12 cellular contexts compared by ENCODE assay signal in the genomic region with DNA sequence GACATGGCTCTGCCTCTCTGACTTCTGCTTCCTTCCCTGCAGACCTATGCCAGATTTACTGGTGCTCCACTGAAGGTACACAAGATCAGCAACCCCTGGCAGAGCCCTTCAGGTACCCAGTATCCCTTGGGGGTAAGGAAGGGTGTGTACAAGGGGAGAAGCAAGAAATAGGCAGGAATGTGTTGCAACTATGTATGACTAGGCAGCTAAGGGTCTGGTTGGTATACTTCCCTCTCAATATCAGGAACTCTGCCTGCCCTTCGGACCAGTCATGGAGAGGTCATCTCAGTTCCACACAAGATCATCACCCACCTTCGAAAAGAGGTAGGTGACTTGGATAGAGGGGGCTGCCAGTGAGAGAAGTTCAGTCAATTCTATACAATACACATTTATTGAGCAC. TPM values are rescaled to one million over a fixed set of nuclear protein-coding genes. Genes with fewer than 3 reads are reported as not detected.
DNase-seq lines count a peak whose midpoint lies in the region; ATAC-seq, FAIRE-seq and TF ChIP-seq lines count a peak whose summit lies in the region.
"Had no signal": no experiment of that assay in that cellular context is flagged by ENCODE, and none has a peak within 500 bp of the region (broad histone marks: within the 10 kb centered on the region; RNA-seq: fewer than 3 reads in every experiment).

No MANE protein-coding gene starts in this region.

- intact Hi-C loops in HepG2 (cut with micrococcal nuclease; ENCODE audit: unreplicated experiment) (no loop called here), right lobe of liver (cut with DNase I) (no loop called here), PC-3 (cut with micrococcal nuclease) (no loop called here)

- ATAC-seq in HepG2: no peak
- no peak for ATAC-seq in right lobe of liver
- no peak for ATAC-seq in PC-3
- ATAC-seq in HG03432 (IDR thresholded peaks at IDR 0.05; ENCODE audit: unreplicated experiment): no peak
- ATAC-seq: left lobe of liver had no signal

- TF ChIP-seq CTCF in HepG2 (CRISPR knock-in tag; IDR thresholded peaks at IDR 0.05) (no peak), right lobe of liver (IDR thresholded peaks at IDR 0.05) (no peak), PC-3 (conservative IDR thresholded peaks at IDR 0.05; ENCODE audit: low read depth, low read length) (no peak), endodermal cell (conservative IDR thresholded peaks at IDR 0.05) (no peak), type B pancreatic cell (conservative IDR thresholded peaks at IDR 0.05) (no peak)

- H3K36me3 Mint-ChIP-seq in endodermal cell (ENCODE audit: low read depth) (peaks cover 10% of the 10 kb centered on the region), type B pancreatic cell (peaks cover 4% of the 10 kb centered on the region)

- no peak overlapping the region for H3K27ac Mint-ChIP-seq in endodermal cell
- H3K27ac Mint-ChIP-seq in type B pancreatic cell: no peak overlapping the region

- no peaks in the 10 kb centered on the region for H3K9me2 ChIP-seq in PC-3 (replicated peaks; ENCODE audit: low read length)
- no peaks in the 10 kb centered on the region for H3K9me2 ChIP-seq in GM23248 (ENCODE audit: insufficient read depth)

- in situ Hi-C loops in HepG2 (cut with HindIII; ENCODE audit: extremely low pct_ligation_motif_present, low pct_unique_long_range_greater_than_20kb): no loop called here
- in situ Hi-C loops in GM23248 (cut with MboI): no loop called here

- H3K4me3 ChIP-seq in HepG2 (replicated peaks in 1 of 3; ENCODE audit: insufficient read depth in 1 of 3, low read depth in 2 of 3, low read length in 3 of 3): peak overlapping the region; percentile 9 to 99 (median 96); a peak in 3 of 6 replicates
- no peak overlapping the region for H3K4me3 ChIP-seq in right lobe of liver
- H3K4me3 ChIP-seq in PC-3 (ENCODE audit: low read length): peak overlapping the region; percentile 98; the same call in 1 of the 2 replicates
- peak overlapping the region; percentile 93 for H3K4me3 ChIP-seq in endodermal cell (ENCODE audit: low read length)
- H3K4me3 ChIP-seq in GM23248: no peak overlapping the region; the same call in 1 of the 2 replicates

- H3K9me3 Mint-ChIP-seq in endodermal cell (no peaks in the 10 kb centered on the region), type B pancreatic cell (no peaks in the 10 kb centered on the region)

- H3K27ac ChIP-seq in HepG2 (ENCODE audit: extremely low read length, insufficient read depth, low read length) (peak overlapping the region; percentile 98), right lobe of liver (peak overlapping the region in 1 of 3 donors; percentile 29), PC-3 (ENCODE audit: low read length) (no peak overlapping the region), endodermal cell (ENCODE audit: low read depth, low read length) (no peak overlapping the region), GM23248 (no peak overlapping the region)

- TF ChIP-seq EP300 in HepG2 (IDR thresholded peaks at IDR 0.05; ENCODE audit: low read depth in 2 of 2, low read length in 2 of 2) (no peak), HepG2 (CRISPR knock-in tag; IDR thresholded peaks at IDR 0.05; ENCODE audit: borderline replicate concordance) (no peak)

- 85% methylated on average over 2 of the region's 2 CpGs for WGBS in HepG2 (ENCODE audit: low lambda C conversion rate)
- WGBS in right lobe of liver (ENCODE audit: insufficient coverage, low coverage, low lambda C conversion rate, missing lambda C conversion rate): 83% methylated on average over 1 of the region's 2 CpGs
- whole genome bisulfite sequencing in endodermal cell (ENCODE audit: insufficient coverage in 1 of 2, insufficient read length in 1 of 2), 2 experiments: 87% methylated on average over 2 of the region's 2 CpGs; no CpG with 5 or more reads in 1 of the 2 experiments
- WGBS in GM23248 (ENCODE audit: low coverage in 1 of 2, low lambda C conversion rate in 2 of 2, missing lambda C conversion rate in 2 of 2), 2 experiments: 78 to 82% methylated on average over 2 of the region's 2 CpGs

- TF ChIP-seq POLR2A in HepG2 (IDR thresholded peaks at IDR 0.05; ENCODE audit: insufficient read depth in 1 of 2, low read depth in 2 of 2, low read length in 2 of 2) (no peak), right lobe of liver (IDR thresholded peaks at IDR 0.05) (no peak)

- H3K27me3 ChIP-seq in HepG2 (ENCODE audit: control insufficient read depth in 1 of 2, insufficient read depth in 2 of 2, low read length in 2 of 2): peaks cover 0 to 5% of the 10 kb centered on the region in 2 experiments; a peak in 1 of 5 replicates
- no peaks in the 10 kb centered on the region for H3K27me3 ChIP-seq in right lobe of liver
- H3K27me3 ChIP-seq in PC-3 (ENCODE audit: low read length): no peaks in the 10 kb centered on the region
- no peaks in the 10 kb centered on the region for H3K27me3 ChIP-seq in endodermal cell (ENCODE audit: control insufficient read depth, insufficient read depth, low read length, poor library complexity, severe bottlenecking)
- no peaks in the 10 kb centered on the region for H3K27me3 ChIP-seq in GM23248 (replicated peaks; ENCODE audit: insufficient read depth)
- H3K27me3 ChIP-seq: MG63, right atrium auricular region had no signal

- DNase-seq in HepG2 (ENCODE audit: low spot score) (no peak), right lobe of liver (no peak), PC-3 (no peak), endodermal cell (no peak), type B pancreatic cell (ENCODE audit: extremely low spot score, unreplicated experiment) (no peak), GM23248 (no peak), NCI-H1930 (lab: John Stamatoyannopoulos, UW) (no peak)
- DNase-seq: activated CD4-positive, alpha-beta T cell treated with anti-CD3 and anti-CD28 coated beads, Interleukin-2, amount 50 U/mL, for 4 hours; MG63 had no signal

- H3K4me1 Mint-ChIP-seq in endodermal cell (peaks cover 24% of the 10 kb centered on the region), type B pancreatic cell (ENCODE audit: unreplicated experiment) (peaks cover 17% of the 10 kb centered on the region)

- H3K9ac ChIP-seq in HepG2 (ENCODE audit: insufficient read depth, low read depth, low read length) (peak overlapping the region; percentile 100), PC-3 (ENCODE audit: low read length) (no peak overlapping the region), endodermal cell (ENCODE audit: extremely low read depth, low read length, poor library complexity, severe bottlenecking) (no peak overlapping the region), GM23248 (no peak overlapping the region)

- POLR2A ChIA-PET in HepG2 (lab: Yijun Ruan, JAX): interaction anchor here (1.8 kb wide), 1 partner anchor 16 kb away, joined by 8 read pairs; no protein-coding TSS in a partner anchor
- POLR2A ChIA-PET in PC-3 (lab: Charles Lee; ENCODE audit: unreplicated experiment): no interaction called here

- CTCF ChIA-PET in HepG2 (lab: Yijun Ruan, JAX; ENCODE audit: low intra/inter-chr PET ratio, low total read pairs) (no interaction called here), PC-3 (lab: Charles Lee) (no interaction called here)

- H3K9me3 ChIP-seq in HepG2 (ENCODE audit: low read length) (no peaks in the 10 kb centered on the region), right lobe of liver (no peaks in the 10 kb centered on the region), PC-3 (ENCODE audit: low read length) (no peaks in the 10 kb centered on the region), endodermal cell (ENCODE audit: control insufficient read depth, low read length) (no peaks in the 10 kb centered on the region), GM23248 (ENCODE audit: low read depth) (no peaks in the 10 kb centered on the region)
- H3K9me3 ChIP-seq: MG63, right atrium auricular region had no signal

- peak overlapping the region; percentile 100 for H3K4me2 ChIP-seq in HepG2 (ENCODE audit: low read depth, low read length)
- H3K4me2 ChIP-seq in PC-3 (ENCODE audit: low read length): peak overlapping the region; percentile 95
- H3K4me2 ChIP-seq in GM23248 (ENCODE audit: unreplicated experiment): no peak overlapping the region

- peak overlapping the region; percentile 89 for H3K4me3 Mint-ChIP-seq in endodermal cell
- peak overlapping the region; percentile 37 for H3K4me3 Mint-ChIP-seq in type B pancreatic cell

- peaks cover 13% of the 10 kb centered on the region for H3K79me2 ChIP-seq in HepG2 (ENCODE audit: insufficient read depth, low read length)
- H3K79me2 ChIP-seq in PC-3 (ENCODE audit: low read length): peaks cover 12% of the 10 kb centered on the region
- H3K79me2 ChIP-seq in GM23248 (ENCODE audit: insufficient read depth): peaks cover 13% of the 10 kb centered on the region

- peaks cover 3 to 5% of the 10 kb centered on the region in 2 experiments; a peak in 3 of 5 replicates for H3K36me3 ChIP-seq in HepG2 (replicated peaks in 1 of 2; ENCODE audit: control insufficient read depth in 1 of 2, insufficient read depth in 2 of 2, low read length in 2 of 2)
- no peaks in the 10 kb centered on the region for H3K36me3 ChIP-seq in right lobe of liver
- H3K36me3 ChIP-seq in PC-3 (ENCODE audit: low read depth, low read length): no peaks in the 10 kb centered on the region; the same call in 1 of the 2 replicates
- H3K36me3 ChIP-seq in endodermal cell (ENCODE audit: control insufficient read depth, insufficient read depth, low read length): peaks cover 9% of the 10 kb centered on the region
- H3K36me3 ChIP-seq in GM23248 (ENCODE audit: low read depth): no peaks in the 10 kb centered on the region

- no peak overlapping the region for H2AFZ ChIP-seq in HepG2 (ENCODE audit: low read length)
- H2AFZ ChIP-seq in PC-3 (ENCODE audit: low read length): no peak overlapping the region
- H2AFZ ChIP-seq in GM23248: no peak overlapping the region

- H3K4me1 ChIP-seq in HepG2 (ENCODE audit: insufficient read depth, low read length) (peaks cover 29% of the 10 kb centered on the region), right lobe of liver (peaks cover 0 to 14% (median 0%) of the 10 kb centered on the region in 4 donors), PC-3 (ENCODE audit: insufficient read depth, low read length) (peaks cover 26% of the 10 kb centered on the region), endodermal cell (ENCODE audit: control insufficient read depth, insufficient read depth, low read length) (peaks cover 5% of the 10 kb centered on the region), GM23248 (ENCODE audit: insufficient read depth) (peaks cover 16% of the 10 kb centered on the region)

- no peaks in the 10 kb centered on the region for H3F3A ChIP-seq in PC-3 (ENCODE audit: low read length, unreplicated experiment)
- peaks cover 4% of the 10 kb centered on the region for H3F3A ChIP-seq in GM23248 (ENCODE audit: insufficient read depth)

- H3K27me3 Mint-ChIP-seq in endodermal cell (ENCODE audit: insufficient read depth): no peaks in the 10 kb centered on the region
- no peaks in the 10 kb centered on the region for H3K27me3 Mint-ChIP-seq in type B pancreatic cell

- H4K20me1 ChIP-seq in HepG2 (ENCODE audit: insufficient read depth, low read length): no peaks in the 10 kb centered on the region
- H4K20me1 ChIP-seq in PC-3 (ENCODE audit: low read length): no peaks in the 10 kb centered on the region
- H4K20me1 ChIP-seq in GM23248 (ENCODE audit: insufficient read depth): no peaks in the 10 kb centered on the region

- FAIRE-seq in HepG2 (lab: Jason Lieb, UNC): no peak

- no peak for TF ChIP-seq RAD21 in HepG2 (CRISPR knock-in tag; IDR thresholded peaks at IDR 0.05)

- BruUV-seq in HepG2 (replicated peaks; lab: Mats Ljungman, UMichigan): no TSS peak
- no TSS peak for BruUV-seq in PC-3 (replicated peaks; lab: Mats Ljungman, UMichigan)

RNA-seq across cellular contexts. Expression of gene MTX1, which starts 1.8 kb away (rescaled TPM):
- total RNA-seq in HepG2 (2016; rRNA removed; fragmentation: Illumina TruSeq; extraction: Trizol) (64.5 and 71.5 TPM in 2 replicates), right lobe of liver (10 to 100 TPM; 20.0 to 50.7 (median 23.9) TPM), PC-3 (2014; rRNA removed) (141 and 152 TPM in 2 replicates), endodermal cell (10 to 100 TPM; 47.3 to 63.2 TPM), type B pancreatic cell (ENCODE audit: low replicate concordance) (34.0 and 44.2 TPM in 2 replicates)
- 20.6 and 22.4 TPM in 2 replicates for total RNA-seq in HepG2 (2016; cell fraction: cytosol; rRNA removed; fragmentation: Illumina TruSeq; extraction: Trizol; ENCODE audit: low read depth)
- 65.0 and 76.3 TPM in 2 replicates for total RNA-seq in HepG2 (2016; cell fraction: insoluble cytoplasmic fraction; rRNA removed; fragmentation: Illumina TruSeq; extraction: Trizol)
- 23.2 and 26.5 TPM in 2 replicates for total RNA-seq in HepG2 (2016; cell fraction: membrane; rRNA removed; fragmentation: Illumina TruSeq; extraction: Trizol)
- total RNA-seq in HepG2 (2016; cell fraction: nucleus; rRNA removed; fragmentation: Illumina TruSeq; extraction: Trizol): 35.2 and 36.8 TPM in 2 replicates
- polyA plus RNA-seq in HepG2 (2011; rRNA removed) (72.6 and 85.1 TPM in 2 replicates), GM23248 (2016; fragmentation: Nextera tagmentation; extraction: Ambion mirVana) (69.2 and 78.6 TPM in 2 replicates)
- polyA plus RNA-seq in HepG2 (2011; cell fraction: cytosol; rRNA removed): 61.1 and 90.3 TPM in 2 replicates
- 55.1 and 59.0 TPM in 2 replicates for polyA plus RNA-seq in HepG2 (2011; cell fraction: nucleus; rRNA removed)
- 37.3 and 38.1 TPM in 2 replicates for polyA plus RNA-seq in HepG2 (2012)
- 25.0 and 25.6 TPM in 2 replicates for polyA plus RNA-seq in HepG2 (2016; cell fraction: cytosol; fragmentation: Illumina TruSeq; extraction: Trizol; ENCODE audit: low read depth)
- 73.9 and 74.4 TPM in 2 replicates for polyA plus RNA-seq in HepG2 (2016; cell fraction: insoluble cytoplasmic fraction; fragmentation: Illumina TruSeq; extraction: Trizol; ENCODE audit: low read depth)
- polyA plus RNA-seq in HepG2 (2016; cell fraction: membrane; fragmentation: Illumina TruSeq; extraction: Trizol; ENCODE audit: low read depth): 19.9 and 21.6 TPM in 2 replicates
- 49.3 and 57.4 TPM in 2 replicates for polyA plus RNA-seq in HepG2 (2016; cell fraction: nucleus; fragmentation: Illumina TruSeq; extraction: Trizol; ENCODE audit: insufficient read depth, low read depth)
- 129 and 176 TPM in 2 replicates for polyA minus RNA-seq in HepG2 (2011; rRNA and poly(A)+ RNA removed; ENCODE audit: low replicate concordance)
- 27.0 and 36.4 TPM in 2 replicates for polyA minus RNA-seq in HepG2 (2011; cell fraction: cytosol; rRNA and poly(A)+ RNA removed)
- polyA minus RNA-seq in HepG2 (2011; cell fraction: nucleus; rRNA and poly(A)+ RNA removed): 23.9 and 27.6 TPM in 2 replicates
- 43.6 TPM for polyA plus RNA-seq in endodermal cell (2013, experiment 1 of 2)
- 43.3 TPM for polyA plus RNA-seq in endodermal cell (2013, experiment 2 of 2)
- total RNA-seq in GM23248 (2014; rRNA removed; shearing (Covaris generic)): 39.6 and 61.4 TPM in 2 replicates

RNA-seq across cellular contexts. Expression of gene THBS3, which starts 2.6 kb away (rescaled TPM):
- 0.39 and 0.86 TPM in 2 replicates for total RNA-seq in HepG2 (2016; rRNA removed; fragmentation: Illumina TruSeq; extraction: Trizol)
- total RNA-seq in HepG2 (2016; cell fraction: cytosol; rRNA removed; fragmentation: Illumina TruSeq; extraction: Trizol; ENCODE audit: low read depth): 0.30 TPM in 1 of 2 replicates, not detected in the other
- 0.77 and 0.95 TPM in 2 replicates for total RNA-seq in HepG2 (2016; cell fraction: insoluble cytoplasmic fraction; rRNA removed; fragmentation: Illumina TruSeq; extraction: Trizol)
- 0.22 and 0.45 TPM in 2 replicates for total RNA-seq in HepG2 (2016; cell fraction: membrane; rRNA removed; fragmentation: Illumina TruSeq; extraction: Trizol)
- 0.94 and 1.8 TPM in 2 replicates for total RNA-seq in HepG2 (2016; cell fraction: nucleus; rRNA removed; fragmentation: Illumina TruSeq; extraction: Trizol)
- 3.6 and 4.4 TPM in 2 replicates for polyA plus RNA-seq in HepG2 (2011; rRNA removed)
- 1.5 and 1.8 TPM in 2 replicates for polyA plus RNA-seq in HepG2 (2011; cell fraction: cytosol; rRNA removed)
- polyA plus RNA-seq in HepG2 (2011; cell fraction: nucleus; rRNA removed): 19.9 and 26.8 TPM in 2 replicates
- polyA plus RNA-seq in HepG2 (2012): 2.1 and 2.4 TPM in 2 replicates
- 0.14 and 0.26 TPM in 2 replicates for polyA plus RNA-seq in HepG2 (2016; cell fraction: cytosol; fragmentation: Illumina TruSeq; extraction: Trizol; ENCODE audit: low read depth)
- 0.29 and 0.60 TPM in 2 replicates for polyA plus RNA-seq in HepG2 (2016; cell fraction: insoluble cytoplasmic fraction; fragmentation: Illumina TruSeq; extraction: Trizol; ENCODE audit: low read depth)
- polyA plus RNA-seq in HepG2 (2016; cell fraction: membrane; fragmentation: Illumina TruSeq; extraction: Trizol; ENCODE audit: low read depth): 0.10 and 0.31 TPM in 2 replicates
- polyA plus RNA-seq in HepG2 (2016; cell fraction: nucleus; fragmentation: Illumina TruSeq; extraction: Trizol; ENCODE audit: insufficient read depth, low read depth): 3.1 and 4.9 TPM in 2 replicates
- 2.9 and 6.9 TPM in 2 replicates for polyA minus RNA-seq in HepG2 (2011; rRNA and poly(A)+ RNA removed; ENCODE audit: low replicate concordance)
- 1.4 and 1.5 TPM in 2 replicates for polyA minus RNA-seq in HepG2 (2011; cell fraction: cytosol; rRNA and poly(A)+ RNA removed)
- 2.7 and 3.4 TPM in 2 replicates for polyA minus RNA-seq in HepG2 (2011; cell fraction: nucleus; rRNA and poly(A)+ RNA removed)
- 10 to 100 TPM in 3 of 6 experiments, 1 to 10 TPM in 3; 4.0 to 14.4 (median 10.5) TPM for total RNA-seq in right lobe of liver
- total RNA-seq in PC-3 (2014; rRNA removed): 12.0 and 13.0 TPM in 2 replicates
- 10 to 100 TPM; 17.6 to 27.9 TPM for total RNA-seq in endodermal cell
- 80.6 TPM for polyA plus RNA-seq in endodermal cell (2013, experiment 1 of 2)
- 67.8 TPM for polyA plus RNA-seq in endodermal cell (2013, experiment 2 of 2)
- total RNA-seq in type B pancreatic cell (ENCODE audit: low replicate concordance): 23.2 and 28.0 TPM in 2 replicates
- total RNA-seq in GM23248 (2014; rRNA removed; shearing (Covaris generic)): 20.6 and 21.4 TPM in 2 replicates
- 14.9 and 16.6 TPM in 2 replicates for polyA plus RNA-seq in GM23248 (2016; fragmentation: Nextera tagmentation; extraction: Ambion mirVana)

RNA-seq across cellular contexts. Expression of gene TRIM46, which starts 36.7 kb away (rescaled TPM):
- total RNA-seq in HepG2 (2016; rRNA removed; fragmentation: Illumina TruSeq; extraction: Trizol) (0.04 and 0.08 TPM in 2 replicates), right lobe of liver (under 1 TPM in 2 of 6 experiments, not detected in 4; 0.09 to 0.15 TPM), PC-3 (2014; rRNA removed) (4.1 and 5.4 TPM in 2 replicates), endodermal cell (1 to 10 TPM; 5.1 to 7.1 TPM), type B pancreatic cell (ENCODE audit: low replicate concordance) (2.0 and 8.1 TPM in 2 replicates)
- total RNA-seq in HepG2 (2016; cell fraction: cytosol; rRNA removed; fragmentation: Illumina TruSeq; extraction: Trizol; ENCODE audit: low read depth): not detected in 2 replicates
- total RNA-seq in HepG2 (2016; cell fraction: insoluble cytoplasmic fraction; rRNA removed; fragmentation: Illumina TruSeq; extraction: Trizol): 0.04 TPM in 1 of 2 replicates, not detected in the other
- total RNA-seq in HepG2 (2016; cell fraction: membrane; rRNA removed; fragmentation: Illumina TruSeq; extraction: Trizol): not detected in 2 replicates
- not detected in 2 replicates for total RNA-seq in HepG2 (2016; cell fraction: nucleus; rRNA removed; fragmentation: Illumina TruSeq; extraction: Trizol)
- polyA plus RNA-seq in HepG2 (2011; rRNA removed) (0.09 and 0.12 TPM in 2 replicates), GM23248 (2016; fragmentation: Nextera tagmentation; extraction: Ambion mirVana) (1.6 and 2.1 TPM in 2 replicates)
- polyA plus RNA-seq in HepG2 (2011; cell fraction: cytosol; rRNA removed): 0.04 and 0.11 TPM in 2 replicates
- 0.43 and 0.47 TPM in 2 replicates for polyA plus RNA-seq in HepG2 (2011; cell fraction: nucleus; rRNA removed)
- polyA plus RNA-seq in HepG2 (2012): 0.15 and 0.25 TPM in 2 replicates
- polyA plus RNA-seq in HepG2 (2016; cell fraction: cytosol; fragmentation: Illumina TruSeq; extraction: Trizol; ENCODE audit: low read depth): 0.02 and 0.05 TPM in 2 replicates
- polyA plus RNA-seq in HepG2 (2016; cell fraction: insoluble cytoplasmic fraction; fragmentation: Illumina TruSeq; extraction: Trizol; ENCODE audit: low read depth): not detected in 2 replicates
- 0.05 and 0.08 TPM in 2 replicates for polyA plus RNA-seq in HepG2 (2016; cell fraction: membrane; fragmentation: Illumina TruSeq; extraction: Trizol; ENCODE audit: low read depth)
- 0.21 TPM in 1 of 2 replicates, not detected in the other for polyA plus RNA-seq in HepG2 (2016; cell fraction: nucleus; fragmentation: Illumina TruSeq; extraction: Trizol; ENCODE audit: insufficient read depth, low read depth)
- 0.12 and 0.19 TPM in 2 replicates for polyA minus RNA-seq in HepG2 (2011; rRNA and poly(A)+ RNA removed; ENCODE audit: low replicate concordance)
- not detected in 2 replicates for polyA minus RNA-seq in HepG2 (2011; cell fraction: cytosol; rRNA and poly(A)+ RNA removed)
- polyA minus RNA-seq in HepG2 (2011; cell fraction: nucleus; rRNA and poly(A)+ RNA removed): not detected in 2 replicates
- 9.8 TPM for polyA plus RNA-seq in endodermal cell (2013, experiment 1 of 2)
- polyA plus RNA-seq in endodermal cell (2013, experiment 2 of 2): 9.5 TPM
- total RNA-seq in GM23248 (2014; rRNA removed; shearing (Covaris generic)): 3.4 TPM in 2 replicates

RNA-seq across cellular contexts. Expression of gene KRTCAP2, which starts 37.2 kb away (rescaled TPM):
- total RNA-seq in HepG2 (2016; rRNA removed; fragmentation: Illumina TruSeq; extraction: Trizol) (48.5 and 79.4 TPM in 2 replicates), right lobe of liver (100 to 1,000 TPM in 3 of 6 experiments, 10 to 100 TPM in 3; 85.5 to 145 (median 99.9) TPM), PC-3 (2014; rRNA removed) (241 and 257 TPM in 2 replicates), endodermal cell (100 to 1,000 TPM; 143 to 152 TPM), type B pancreatic cell (ENCODE audit: low replicate concordance) (173 and 179 TPM in 2 replicates)
- total RNA-seq in HepG2 (2016; cell fraction: cytosol; rRNA removed; fragmentation: Illumina TruSeq; extraction: Trizol; ENCODE audit: low read depth): 40.0 and 49.4 TPM in 2 replicates
- total RNA-seq in HepG2 (2016; cell fraction: insoluble cytoplasmic fraction; rRNA removed; fragmentation: Illumina TruSeq; extraction: Trizol): 40.7 and 78.5 TPM in 2 replicates
- 33.6 and 41.0 TPM in 2 replicates for total RNA-seq in HepG2 (2016; cell fraction: membrane; rRNA removed; fragmentation: Illumina TruSeq; extraction: Trizol)
- total RNA-seq in HepG2 (2016; cell fraction: nucleus; rRNA removed; fragmentation: Illumina TruSeq; extraction: Trizol): 50.0 and 52.6 TPM in 2 replicates
- polyA plus RNA-seq in HepG2 (2011; rRNA removed) (77.3 and 89.3 TPM in 2 replicates), GM23248 (2016; fragmentation: Nextera tagmentation; extraction: Ambion mirVana) (480 and 484 TPM in 2 replicates)
- polyA plus RNA-seq in HepG2 (2011; cell fraction: cytosol; rRNA removed): 125 and 155 TPM in 2 replicates
- 119 and 133 TPM in 2 replicates for polyA plus RNA-seq in HepG2 (2011; cell fraction: nucleus; rRNA removed)
- polyA plus RNA-seq in HepG2 (2012): 73.3 and 73.7 TPM in 2 replicates
- 64.6 and 72.6 TPM in 2 replicates for polyA plus RNA-seq in HepG2 (2016; cell fraction: cytosol; fragmentation: Illumina TruSeq; extraction: Trizol; ENCODE audit: low read depth)
- 47.5 and 61.4 TPM in 2 replicates for polyA plus RNA-seq in HepG2 (2016; cell fraction: insoluble cytoplasmic fraction; fragmentation: Illumina TruSeq; extraction: Trizol; ENCODE audit: low read depth)
- polyA plus RNA-seq in HepG2 (2016; cell fraction: membrane; fragmentation: Illumina TruSeq; extraction: Trizol; ENCODE audit: low read depth): 49.4 and 56.2 TPM in 2 replicates
- 120 and 121 TPM in 2 replicates for polyA plus RNA-seq in HepG2 (2016; cell fraction: nucleus; fragmentation: Illumina TruSeq; extraction: Trizol; ENCODE audit: insufficient read depth, low read depth)
- 182 and 884 TPM in 2 replicates for polyA minus RNA-seq in HepG2 (2011; rRNA and poly(A)+ RNA removed; ENCODE audit: low replicate concordance)
- 27.3 and 38.2 TPM in 2 replicates for polyA minus RNA-seq in HepG2 (2011; cell fraction: cytosol; rRNA and poly(A)+ RNA removed)
- polyA minus RNA-seq in HepG2 (2011; cell fraction: nucleus; rRNA and poly(A)+ RNA removed): 22.9 and 23.5 TPM in 2 replicates
- polyA plus RNA-seq in endodermal cell (2013, experiment 1 of 2): 161 TPM
- polyA plus RNA-seq in endodermal cell (2013, experiment 2 of 2): 154 TPM
- 92.7 and 189 TPM in 2 replicates for total RNA-seq in GM23248 (2014; rRNA removed; shearing (Covaris generic))

RNA-seq across cellular contexts. Expression of gene ENTREP3, which starts 45.0 kb away (rescaled TPM):
- total RNA-seq in HepG2 (2016; rRNA removed; fragmentation: Illumina TruSeq; extraction: Trizol): 4.1 and 6.2 TPM in 2 replicates
- total RNA-seq in HepG2 (2016; cell fraction: cytosol; rRNA removed; fragmentation: Illumina TruSeq; extraction: Trizol; ENCODE audit: low read depth): 3.6 and 4.8 TPM in 2 replicates
- 3.2 and 5.5 TPM in 2 replicates for total RNA-seq in HepG2 (2016; cell fraction: insoluble cytoplasmic fraction; rRNA removed; fragmentation: Illumina TruSeq; extraction: Trizol)
- 12.9 and 13.0 TPM in 2 replicates for total RNA-seq in HepG2 (2016; cell fraction: membrane; rRNA removed; fragmentation: Illumina TruSeq; extraction: Trizol)
- total RNA-seq in HepG2 (2016; cell fraction: nucleus; rRNA removed; fragmentation: Illumina TruSeq; extraction: Trizol): 6.9 and 8.6 TPM in 2 replicates
- polyA plus RNA-seq in HepG2 (2011; rRNA removed): 9.9 and 11.9 TPM in 2 replicates
- polyA plus RNA-seq in HepG2 (2011; cell fraction: cytosol; rRNA removed): 7.8 and 10.3 TPM in 2 replicates
- 18.3 and 21.0 TPM in 2 replicates for polyA plus RNA-seq in HepG2 (2011; cell fraction: nucleus; rRNA removed)
- 18.4 and 22.0 TPM in 2 replicates for polyA plus RNA-seq in HepG2 (2012)
- polyA plus RNA-seq in HepG2 (2016; cell fraction: cytosol; fragmentation: Illumina TruSeq; extraction: Trizol; ENCODE audit: low read depth): 22.1 and 24.0 TPM in 2 replicates
- polyA plus RNA-seq in HepG2 (2016; cell fraction: insoluble cytoplasmic fraction; fragmentation: Illumina TruSeq; extraction: Trizol; ENCODE audit: low read depth): 19.7 and 25.6 TPM in 2 replicates
- polyA plus RNA-seq in HepG2 (2016; cell fraction: membrane; fragmentation: Illumina TruSeq; extraction: Trizol; ENCODE audit: low read depth): 49.9 and 57.1 TPM in 2 replicates
- polyA plus RNA-seq in HepG2 (2016; cell fraction: nucleus; fragmentation: Illumina TruSeq; extraction: Trizol; ENCODE audit: insufficient read depth, low read depth): 28.1 and 33.5 TPM in 2 replicates
- polyA minus RNA-seq in HepG2 (2011; rRNA and poly(A)+ RNA removed; ENCODE audit: low replicate concordance): 7.5 and 12.8 TPM in 2 replicates
- 8.1 and 9.3 TPM in 2 replicates for polyA minus RNA-seq in HepG2 (2011; cell fraction: cytosol; rRNA and poly(A)+ RNA removed)
- 3.7 and 4.4 TPM in 2 replicates for polyA minus RNA-seq in HepG2 (2011; cell fraction: nucleus; rRNA and poly(A)+ RNA removed)
- total RNA-seq in right lobe of liver: 10 to 100 TPM in 2 of 6 experiments, 1 to 10 TPM in 4; 7.2 to 13.0 (median 9.6) TPM
- 30.9 and 54.7 TPM in 2 replicates for total RNA-seq in PC-3 (2014; rRNA removed)
- 10 to 100 TPM; 49.5 to 65.9 TPM for total RNA-seq in endodermal cell
- 57.2 TPM for polyA plus RNA-seq in endodermal cell (2013, experiment 1 of 2)
- 49.2 TPM for polyA plus RNA-seq in endodermal cell (2013, experiment 2 of 2)
- total RNA-seq in type B pancreatic cell (ENCODE audit: low replicate concordance): 37.4 and 55.7 TPM in 2 replicates
- total RNA-seq in GM23248 (2014; rRNA removed; shearing (Covaris generic)): 6.4 and 8.0 TPM in 2 replicates
- polyA plus RNA-seq in GM23248 (2016; fragmentation: Nextera tagmentation; extraction: Ambion mirVana): 8.0 TPM in 2 replicates

Comparison
In these comparisons a context has a peak if more than half of its experiments do, and no peak if none do; other contexts are left out.
1. H3K4me3 ChIP-seq: peak in HepG2 (3 of 3), PC-3 (single experiment) and endodermal cell (single experiment); none in right lobe of liver (0 of 3) and GM23248 (single experiment).